ENCODE assay signal across 8 cellular contexts in the genomic region with DNA sequence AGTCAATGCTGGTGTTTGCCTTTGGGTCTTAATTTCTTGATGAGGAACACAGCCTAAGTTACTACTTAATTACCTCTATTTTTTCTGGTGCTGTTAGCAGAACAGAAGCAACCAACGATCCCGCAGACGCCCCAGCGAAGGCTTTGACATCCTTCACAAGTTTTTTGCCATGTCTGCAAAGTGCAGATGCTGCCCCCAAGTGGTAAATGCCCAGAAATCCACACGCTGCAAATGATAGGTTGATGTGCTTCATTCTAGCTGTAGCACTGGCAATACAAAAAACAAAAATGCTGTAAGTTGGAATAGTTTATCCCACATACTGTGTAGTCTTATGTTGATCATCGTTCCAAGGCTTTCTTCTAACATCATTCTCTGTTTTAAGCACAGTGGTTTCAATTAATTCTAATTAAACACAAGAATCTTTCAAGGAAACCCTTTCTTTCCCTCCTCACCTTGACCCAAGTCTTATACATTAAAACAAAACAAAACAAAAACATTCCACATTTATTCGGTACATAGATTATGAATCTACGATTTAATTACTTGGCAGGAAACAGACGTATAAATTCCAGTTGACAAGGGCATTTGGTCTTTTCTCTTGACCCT. TPM values are rescaled to one million over a fixed set of nuclear protein-coding genes. Genes with fewer than 3 reads are reported as not detected.
DNase-seq lines count a peak whose midpoint lies in the region; ATAC-seq and TF ChIP-seq lines count a peak whose summit lies in the region.

No MANE protein-coding gene starts in this region.

- peak; percentile 38 for ATAC-seq in HG03354 (IDR thresholded peaks at IDR 0.05; ENCODE audit: poor library complexity, severe bottlenecking, unreplicated experiment)
- peak; percentile 43 for ATAC-seq in activated CD8-positive, alpha-beta memory T cell treated with anti-CD3 and anti-CD28 coated beads, Interleukin-2, amount 10 ng/mL, durations not matched to agents 7 days and 5 days
- peak in 2 of 3 donors; percentile 33 to 42 for ATAC-seq in natural killer cell

- H3K27me3 Mint-ChIP-seq in activated CD8-positive, alpha-beta memory T cell treated with anti-CD3 and anti-CD28 coated beads, Interleukin-2, amount 10 ng/mL, durations not matched to agents 7 days and 5 days, result no peaks in the 10 kb centered on the region
- peaks cover 0 to 4% of the 10 kb centered on the region in 2 donors for H3K27me3 Mint-ChIP-seq in natural killer cell (ENCODE audit: low read depth in 2 of 2)
- no peaks in the 10 kb centered on the region for H3K27me3 Mint-ChIP-seq in stimulated activated naive CD8-positive, alpha-beta T cell treated with anti-CD3 and anti-CD28 coated beads, Interleukin-15, Interleukin-2, amounts not matched to agents 100 ng/mL and 50 ng/mL, for 24 hours

- intact Hi-C loops in natural killer cell (cut with micrococcal nuclease), result loop anchor here (10.0 kb wide), 1 partner anchor 781 kb away; the partner anchor contains the start of genes PUDP and STS

- peak overlapping the region; percentile 56 for H3K27ac Mint-ChIP-seq in activated CD8-positive, alpha-beta memory T cell treated with anti-CD3 and anti-CD28 coated beads, Interleukin-2, amount 10 ng/mL, durations not matched to agents 7 days and 5 days
- peak overlapping the region; percentile 91 to 95 for H3K27ac Mint-ChIP-seq in natural killer cell
- H3K27ac Mint-ChIP-seq in stimulated activated naive CD8-positive, alpha-beta T cell treated with anti-CD3 and anti-CD28 coated beads, Interleukin-15, Interleukin-2, amounts not matched to agents 100 ng/mL and 50 ng/mL, for 24 hours, result peak overlapping the region; percentile 49

- DNase-seq in 8988T, result peak; percentile 26
- DNase-seq in GM13977 (ENCODE audit: low spot score), result peak; percentile 67
- DNase-seq in NCI-H748 treated with DMSO at 0.1 percent for 48 hours (lab: John Stamatoyannopoulos, UW), result peak; percentile 73
- peak; percentile 72 for DNase-seq in activated CD8-positive, alpha-beta memory T cell treated with anti-CD3 and anti-CD28 coated beads, Interleukin-2, amount 10 ng/mL, durations not matched to agents 7 days and 5 days
- peak; percentile 17 for DNase-seq in epidermal melanocyte (ENCODE audit: insufficient read length, low spot score)
- DNase-seq in natural killer cell, result peak; percentile 34

- H3K4me3 Mint-ChIP-seq in activated CD8-positive, alpha-beta memory T cell treated with anti-CD3 and anti-CD28 coated beads, Interleukin-2, amount 10 ng/mL, durations not matched to agents 7 days and 5 days, result peak overlapping the region; percentile 83
- H3K4me3 Mint-ChIP-seq in natural killer cell, result peak overlapping the region; percentile 95
- peak overlapping the region; percentile 89 for H3K4me3 Mint-ChIP-seq in stimulated activated naive CD8-positive, alpha-beta T cell treated with anti-CD3 and anti-CD28 coated beads, Interleukin-15, Interleukin-2, amounts not matched to agents 100 ng/mL and 50 ng/mL, for 24 hours

- no peaks in the 10 kb centered on the region for H3K9me3 Mint-ChIP-seq in activated CD8-positive, alpha-beta memory T cell treated with anti-CD3 and anti-CD28 coated beads, Interleukin-2, amount 10 ng/mL, durations not matched to agents 7 days and 5 days (ENCODE audit: low read depth)
- no peaks in the 10 kb centered on the region for H3K9me3 Mint-ChIP-seq in natural killer cell
- no peaks in the 10 kb centered on the region for H3K9me3 Mint-ChIP-seq in stimulated activated naive CD8-positive, alpha-beta T cell treated with anti-CD3 and anti-CD28 coated beads, Interleukin-15, Interleukin-2, amounts not matched to agents 100 ng/mL and 50 ng/mL, for 24 hours

- in situ Hi-C loops in GM13977 (cut with MboI; ENCODE audit: low pct_unique_long_range_greater_than_20kb, low sequenced_read_pairs, unreplicated experiment), result loop anchor here (25.0 kb wide), 1 partner anchor 814 kb away; no protein-coding TSS in a partner anchor

- CTCF ChIA-PET in activated CD8-positive, alpha-beta memory T cell treated with anti-CD3 and anti-CD28 coated beads, Interleukin-2, amount 10 ng/mL, durations not matched to agents 7 days and 5 days (lab: Charles Lee), result interaction anchor here (1.1 to 1.7 kb wide), 2 partner anchors 9 to 11 kb away, joined by 3 to 4 read pairs; no protein-coding TSS in a partner anchor

- H3K36me3 Mint-ChIP-seq in activated CD8-positive, alpha-beta memory T cell treated with anti-CD3 and anti-CD28 coated beads, Interleukin-2, amount 10 ng/mL, durations not matched to agents 7 days and 5 days, result no peaks in the 10 kb centered on the region
- no peaks in the 10 kb centered on the region for H3K36me3 Mint-ChIP-seq in natural killer cell
- peaks cover 9% of the 10 kb centered on the region for H3K36me3 Mint-ChIP-seq in stimulated activated naive CD8-positive, alpha-beta T cell treated with anti-CD3 and anti-CD28 coated beads, Interleukin-15, Interleukin-2, amounts not matched to agents 100 ng/mL and 50 ng/mL, for 24 hours (ENCODE audit: low read depth)

- peaks cover 13% of the 10 kb centered on the region for H3K4me1 Mint-ChIP-seq in activated CD8-positive, alpha-beta memory T cell treated with anti-CD3 and anti-CD28 coated beads, Interleukin-2, amount 10 ng/mL, durations not matched to agents 7 days and 5 days
- H3K4me1 Mint-ChIP-seq in natural killer cell, result peaks cover 0 to 28% of the 10 kb centered on the region in 2 donors
- H3K4me1 Mint-ChIP-seq in stimulated activated naive CD8-positive, alpha-beta T cell treated with anti-CD3 and anti-CD28 coated beads, Interleukin-15, Interleukin-2, amounts not matched to agents 100 ng/mL and 50 ng/mL, for 24 hours (ENCODE audit: low read depth), result peaks cover 13% of the 10 kb centered on the region

- TF ChIP-seq CTCF in GM13977 (IDR thresholded peaks at IDR 0.05; ENCODE audit: extremely low read depth, insufficient read depth, missing control alignments) (peak; percentile 88), natural killer cell (IDR thresholded peaks at IDR 0.05) (peak; percentile 56)

RNA-seq across cellular contexts. Expression of gene PNPLA4, which starts 1.2 kb away (rescaled TPM):
- total RNA-seq in activated CD8-positive, alpha-beta memory T cell treated with anti-CD3 and anti-CD28 coated beads, Interleukin-2, amount 10 ng/mL, durations not matched to agents 7 days and 5 days, result 1 to 10 TPM; 3.7 to 5.6 TPM
- total RNA-seq in natural killer cell, result 1 to 10 TPM; 1.2 to 3.5 (median 2.8) TPM

Comparison
In these comparisons a context has a peak if more than half of its experiments do, and no peak if none do; other contexts are left out.
1. Peak in every context shown above with its lines: DNase-seq and ATAC-seq.
2. DNase-seq: peak in every context shown above with its lines; median percentile 73 in NCI-H748 treated with DMSO at 0.1 percent for 48 hours; 72 in activated CD8-positive, alpha-beta memory T cell treated with anti-CD3 and anti-CD28 coated beads, Interleukin-2, amount 10 ng/mL, durations not matched to agents 7 days and 5 days; 67 in GM13977; 34 in natural killer cell; 26 in 8988T; 17 in epidermal melanocyte.